22 cellular contexts compared by ENCODE assay signal in genomic region chr3:196235452-196236122, GRCh38. TPM values are rescaled to one million over a fixed set of nuclear protein-coding genes. Genes with fewer than 3 reads are reported as not detected.
DNase-seq lines count a peak whose midpoint lies in the region; ATAC-seq and TF ChIP-seq lines count a peak whose summit lies in the region.
"Had no signal": no experiment of that assay in that cellular context is flagged by ENCODE, and none has a peak within 500 bp of the region (broad histone marks: within the 10 kb centered on the region; RNA-seq: fewer than 3 reads in every experiment).

No MANE protein-coding gene starts in this region.

- no peak overlapping the region for H3K4me3 ChIP-seq in fibroblast of the aortic adventitia (ENCODE audit: low read depth, low read length)
- H3K4me3 ChIP-seq: A549, coronary artery, right atrium auricular region, upper lobe of right lung had no signal

- DNase-seq in activated T-cell treated with anti-CD3 and anti-CD28 coated beads, Interleukin-2, amount 50 U/mL, for 24 hours, result no peak
- no peak for DNase-seq in activated T-cell treated with anti-CD3 and anti-CD28 coated beads, Interleukin-2, amount 50 U/mL, for 4 hours
- DNase-seq in NOMO-1 (lab: John Stamatoyannopoulos, UW; ENCODE audit: unreplicated experiment in 2 of 2), result peak; percentile 94 to 95
- peak; percentile 27 for DNase-seq in fibroblast of the aortic adventitia (ENCODE audit: low read depth)
- no peak for DNase-seq in stimulated activated naive B cell treated with anti-CD40 and anti-IgM and Interleukin-4, amounts not matched to agents 10 μg/mL and 1 μg/mL and 100 μg/mL, for 72 hours
- DNase-seq in DMS 273 (lab: John Stamatoyannopoulos, UW; ENCODE audit: unreplicated experiment), result no peak
- no peak for DNase-seq in NCI-H446 (lab: John Stamatoyannopoulos, UW)
- no peak for DNase-seq in NCI-H82 treated with DMSO at 0.1 percent for 48 hours (lab: John Stamatoyannopoulos, UW; ENCODE audit: unreplicated experiment)
- DNase-seq: activated CD4-positive, alpha-beta T cell treated with anti-CD3 and anti-CD28 coated beads, Interleukin-2, amount 10 ng/mL, durations not matched to agents 7 days and 5 days; activated naive CD4-positive, alpha-beta T cell treated with anti-CD3 and anti-CD28 coated beads, Interleukin-2, amount 10 ng/mL, durations not matched to agents 7 days and 5 days; DND-41; HCEC 1CT; left ventricle myocardium superior; NCI-H1105; NCI-H2171; NCI-H82; occipital lobe; stimulated activated naive CD4-positive, alpha-beta T cell treated with Interleukin-2 at 50 U/mL for 16 hours; upper lobe of right lung had no signal

- no peak for TF ChIP-seq CTCF in fibroblast of the aortic adventitia (IDR thresholded peaks at IDR 0.05; ENCODE audit: insufficient read depth, low read length)

- no peaks in the 10 kb centered on the region for H3K9me3 Mint-ChIP-seq in activated T-cell treated with anti-CD3 and anti-CD28 coated beads, Interleukin-2, amount 50 U/mL, for 24 hours
- no peaks in the 10 kb centered on the region for H3K9me3 Mint-ChIP-seq in activated T-cell treated with anti-CD3 and anti-CD28 coated beads, Interleukin-2, amount 50 U/mL, for 4 hours
- no peaks in the 10 kb centered on the region for H3K9me3 Mint-ChIP-seq in stimulated activated naive B cell treated with anti-CD40 and anti-IgM and Interleukin-4, amounts not matched to agents 10 μg/mL and 1 μg/mL and 100 μg/mL, for 72 hours
- H3K9me3 Mint-ChIP-seq: activated CD4-positive, alpha-beta T cell treated with anti-CD3 and anti-CD28 coated beads, Interleukin-2, amount 10 ng/mL, durations not matched to agents 7 days and 5 days; activated naive CD4-positive, alpha-beta T cell treated with anti-CD3 and anti-CD28 coated beads, Interleukin-2, amount 10 ng/mL, durations not matched to agents 7 days and 5 days had no signal

- no peak overlapping the region for H3K4me3 Mint-ChIP-seq in activated T-cell treated with anti-CD3 and anti-CD28 coated beads, Interleukin-2, amount 50 U/mL, for 24 hours
- no peak overlapping the region for H3K4me3 Mint-ChIP-seq in activated T-cell treated with anti-CD3 and anti-CD28 coated beads, Interleukin-2, amount 50 U/mL, for 4 hours
- no peak overlapping the region for H3K4me3 Mint-ChIP-seq in stimulated activated naive B cell treated with anti-CD40 and anti-IgM and Interleukin-4, amounts not matched to agents 10 μg/mL and 1 μg/mL and 100 μg/mL, for 72 hours
- H3K4me3 Mint-ChIP-seq: activated CD4-positive, alpha-beta T cell treated with anti-CD3 and anti-CD28 coated beads, Interleukin-2, amount 10 ng/mL, durations not matched to agents 7 days and 5 days; activated naive CD4-positive, alpha-beta T cell treated with anti-CD3 and anti-CD28 coated beads, Interleukin-2, amount 10 ng/mL, durations not matched to agents 7 days and 5 days had no signal

- H3K27ac Mint-ChIP-seq in activated T-cell treated with anti-CD3 and anti-CD28 coated beads, Interleukin-2, amount 50 U/mL, for 24 hours, result peak overlapping the region; percentile 10
- H3K27ac Mint-ChIP-seq in stimulated activated naive B cell treated with anti-CD40 and anti-IgM and Interleukin-4, amounts not matched to agents 10 μg/mL and 1 μg/mL and 100 μg/mL, for 72 hours, result peak overlapping the region; percentile 20
- H3K27ac Mint-ChIP-seq: activated CD4-positive, alpha-beta T cell treated with anti-CD3 and anti-CD28 coated beads, Interleukin-2, amount 10 ng/mL, durations not matched to agents 7 days and 5 days had no signal

- ATAC-seq in activated T-cell treated with anti-CD3 and anti-CD28 coated beads, Interleukin-2, amount 50 U/mL, for 4 hours, result no peak
- ATAC-seq in stimulated activated naive B cell treated with anti-CD40 and anti-IgM and Interleukin-4, amounts not matched to agents 10 μg/mL and 1 μg/mL and 100 μg/mL, for 72 hours (replicated peaks), result no peak
- ATAC-seq: A549, left ventricle myocardium superior, upper lobe of right lung had no signal

- peaks cover 49% of the 10 kb centered on the region for H3K36me3 Mint-ChIP-seq in activated T-cell treated with anti-CD3 and anti-CD28 coated beads, Interleukin-2, amount 50 U/mL, for 24 hours (ENCODE audit: low read depth)
- peaks cover 23% of the 10 kb centered on the region for H3K36me3 Mint-ChIP-seq in activated T-cell treated with anti-CD3 and anti-CD28 coated beads, Interleukin-2, amount 50 U/mL, for 4 hours (ENCODE audit: insufficient read depth)
- peaks cover 16 to 57% of the 10 kb centered on the region in 2 donors for H3K36me3 Mint-ChIP-seq in stimulated activated naive B cell treated with anti-CD40 and anti-IgM and Interleukin-4, amounts not matched to agents 10 μg/mL and 1 μg/mL and 100 μg/mL, for 72 hours

- H3K27me3 Mint-ChIP-seq in activated T-cell treated with anti-CD3 and anti-CD28 coated beads, Interleukin-2, amount 50 U/mL, for 24 hours, result no peaks in the 10 kb centered on the region
- H3K27me3 Mint-ChIP-seq in activated T-cell treated with anti-CD3 and anti-CD28 coated beads, Interleukin-2, amount 50 U/mL, for 4 hours (ENCODE audit: low read depth), result no peaks in the 10 kb centered on the region
- H3K27me3 Mint-ChIP-seq in stimulated activated naive B cell treated with anti-CD40 and anti-IgM and Interleukin-4, amounts not matched to agents 10 μg/mL and 1 μg/mL and 100 μg/mL, for 72 hours, result no peaks in the 10 kb centered on the region
- H3K27me3 Mint-ChIP-seq: activated CD4-positive, alpha-beta T cell treated with anti-CD3 and anti-CD28 coated beads, Interleukin-2, amount 10 ng/mL, durations not matched to agents 7 days and 5 days; activated naive CD4-positive, alpha-beta T cell treated with anti-CD3 and anti-CD28 coated beads, Interleukin-2, amount 10 ng/mL, durations not matched to agents 7 days and 5 days had no signal

- peaks cover 23% of the 10 kb centered on the region for H3K4me1 Mint-ChIP-seq in activated T-cell treated with anti-CD3 and anti-CD28 coated beads, Interleukin-2, amount 50 U/mL, for 24 hours (ENCODE audit: low read depth)
- H3K4me1 Mint-ChIP-seq in activated T-cell treated with anti-CD3 and anti-CD28 coated beads, Interleukin-2, amount 50 U/mL, for 4 hours (ENCODE audit: low read depth), result peaks cover 2% of the 10 kb centered on the region
- peaks cover 16 to 24% of the 10 kb centered on the region in 2 donors for H3K4me1 Mint-ChIP-seq in stimulated activated naive B cell treated with anti-CD40 and anti-IgM and Interleukin-4, amounts not matched to agents 10 μg/mL and 1 μg/mL and 100 μg/mL, for 72 hours

RNA-seq across cellular contexts. Expression of gene SLC51A, which starts 19.3 kb away (rescaled TPM):
- total RNA-seq in activated T-cell treated with anti-CD3 and anti-CD28 coated beads, Interleukin-2, amount 50 U/mL, for 4 hours, result not detected
- total RNA-seq in fibroblast of the aortic adventitia (ENCODE audit: low replicate concordance), result not detected in 2 replicates
- total RNA-seq: activated CD4-positive, alpha-beta T cell treated with anti-CD3 and anti-CD28 coated beads, Interleukin-2, amount 10 ng/mL, durations not matched to agents 7 days and 5 days; left ventricle myocardium superior; occipital lobe; upper lobe of right lung had no signal

RNA-seq across cellular contexts. Expression of gene ZDHHC19, which starts 24.4 kb away (rescaled TPM):
- total RNA-seq in activated T-cell treated with anti-CD3 and anti-CD28 coated beads, Interleukin-2, amount 50 U/mL, for 4 hours, result not detected
- not detected in 2 replicates for total RNA-seq in fibroblast of the aortic adventitia (ENCODE audit: low replicate concordance)
- total RNA-seq: activated CD4-positive, alpha-beta T cell treated with anti-CD3 and anti-CD28 coated beads, Interleukin-2, amount 10 ng/mL, durations not matched to agents 7 days and 5 days; left ventricle myocardium superior; occipital lobe; right atrium auricular region; upper lobe of right lung had no signal

RNA-seq across cellular contexts. Expression of gene PCYT1A, which starts 51.9 kb away (rescaled TPM):
- 10 to 100 TPM; 53.5 to 66.9 (median 56.2) TPM for total RNA-seq in activated T-cell treated with anti-CD3 and anti-CD28 coated beads, Interleukin-2, amount 50 U/mL, for 4 hours
- total RNA-seq in fibroblast of the aortic adventitia (ENCODE audit: low replicate concordance), result 76.7 and 80.8 TPM in 2 replicates

Comparison
In these comparisons a context has a peak if more than half of its experiments do, and no peak if none do; other contexts are left out.
1. DNase-seq: peak in NOMO-1 (2 of 2) and fibroblast of the aortic adventitia (single experiment); none in activated T-cell treated with anti-CD3 and anti-CD28 coated beads, Interleukin-2, amount 50 U/mL, for 24 hours (single experiment), activated T-cell treated with anti-CD3 and anti-CD28 coated beads, Interleukin-2, amount 50 U/mL, for 4 hours (single experiment), stimulated activated naive B cell treated with anti-CD40 and anti-IgM and Interleukin-4, amounts not matched to agents 10 μg/mL and 1 μg/mL and 100 μg/mL, for 72 hours (single experiment), DMS 273 (single experiment), NCI-H446 (0 of 2) and NCI-H82 treated with DMSO at 0.1 percent for 48 hours (single experiment).